ENCODE assay signal across 8 cellular contexts in genomic region chr9:123268950-123269302, GRCh38. TPM values are rescaled to one million over a fixed set of nuclear protein-coding genes. Genes with fewer than 3 reads are reported as not detected.
DNase-seq lines count a peak whose midpoint lies in the region; ATAC-seq, FAIRE-seq and TF ChIP-seq lines count a peak whose summit lies in the region.

No MANE protein-coding gene starts in this region.

- TF ChIP-seq EP300 in A549 (IDR thresholded peaks at IDR 0.05), result no peak

- 0% methylated on average over 11 of the region's 20 CpGs for WGBS in A549 (ENCODE audit: missing lambda C conversion rate)
- WGBS in HUES64, result 1% methylated on average over 20 of the region's 20 CpGs

- CTCF ChIA-PET in A549 (lab: Yijun Ruan, JAX), result interaction anchor here (0.9 to 1.1 kb wide), 2 partner anchors 43 to 56 kb away, joined by 3 read pairs; no protein-coding TSS in a partner anchor

- H3K4me2 ChIP-seq in A549, result peak overlapping the region; percentile 90

- peaks cover 15% of the 10 kb centered on the region for H3K4me1 Mint-ChIP-seq in central memory CD8-positive, alpha-beta T cell
- peaks cover 41 to 48% (median 46%) of the 10 kb centered on the region in 3 donors for H3K4me1 Mint-ChIP-seq in naive B cell

- POLR2A ChIA-PET in A549 (lab: Yijun Ruan, JAX), result interaction anchor here (1.0 kb wide), 1 partner anchor 13 kb away, joined by 4 read pairs; no protein-coding TSS in a partner anchor

- H3K9ac ChIP-seq in HUES64 (ENCODE audit: low read depth, low read length), result peak overlapping the region; percentile 43; the same call in 1 of the 2 replicates

- no peaks in the 10 kb centered on the region for H3K36me3 ChIP-seq in HUES64 (ENCODE audit: insufficient read depth, low read length)

- H3K27me3 Mint-ChIP-seq in central memory CD8-positive, alpha-beta T cell, result no peaks in the 10 kb centered on the region
- no peaks in the 10 kb centered on the region for H3K27me3 Mint-ChIP-seq in naive B cell

- TF ChIP-seq CTCF in A549 (IDR thresholded peaks at IDR 0.05), result no peak
- no peak for TF ChIP-seq CTCF in GM13977 (IDR thresholded peaks at IDR 0.05; ENCODE audit: extremely low read depth, insufficient read depth, missing control alignments)

- no peak for TF ChIP-seq RAD21 in A549 (conservative IDR thresholded peaks at IDR 0.05 in 1 of 2, IDR thresholded peaks at IDR 0.05 in 1 of 2)

- peaks cover 3% of the 10 kb centered on the region for H3K36me3 Mint-ChIP-seq in central memory CD8-positive, alpha-beta T cell (ENCODE audit: insufficient read depth)
- no peaks in the 10 kb centered on the region for H3K36me3 Mint-ChIP-seq in naive B cell

- H3K9me3 ChIP-seq in A549, result no peaks in the 10 kb centered on the region
- no peaks in the 10 kb centered on the region for H3K9me3 ChIP-seq in HUES64 (ENCODE audit: insufficient read depth, low read depth, low read length)

- no peak overlapping the region for H3K27ac Mint-ChIP-seq in central memory CD8-positive, alpha-beta T cell (ENCODE audit: low read depth)
- peak overlapping the region in 5 of 6 donors; percentile 39 to 90 (median 84) for H3K27ac Mint-ChIP-seq in naive B cell

- no peak for DNase-seq in A549 (ENCODE audit: low read depth in 1 of 2, low spot score in 1 of 2)
- DNase-seq in central memory CD8-positive, alpha-beta T cell (ENCODE audit: low spot score in 2 of 2), result no peak
- no peak for DNase-seq in naive B cell
- DNase-seq in SKM-1 treated with dmso at 0.1 percent for 144 hours (lab: John Stamatoyannopoulos, UW; ENCODE audit: unreplicated experiment), result no peak
- no peak for DNase-seq in midbrain (lab: John Stamatoyannopoulos, UW)
- DNase-seq in GM13977 (ENCODE audit: low spot score), result no peak
- no peak for DNase-seq in activated CD4-positive, alpha-beta T cell treated with anti-CD3 and anti-CD28 coated beads for 1 hour

- H3K4me1 ChIP-seq in A549 (peaks cover 9% of the 10 kb centered on the region; the same call in 2 of the 3 replicates), HUES64 (ENCODE audit: insufficient read depth, low read length) (peaks cover 24% of the 10 kb centered on the region)

- no peak for TF ChIP-seq POLR2A in A549 (IDR thresholded peaks at IDR 0.05; ENCODE audit: low read length)

- H3K27me3 ChIP-seq in HUES64 (ENCODE audit: insufficient read depth, low read length), result peaks cover 12% of the 10 kb centered on the region; the same call in 1 of the 2 replicates

- in situ Hi-C loops in GM13977 (cut with MboI; ENCODE audit: low pct_unique_long_range_greater_than_20kb, low sequenced_read_pairs, unreplicated experiment), result no loop called here

- H3K4me3 Mint-ChIP-seq in central memory CD8-positive, alpha-beta T cell, result peak overlapping the region; percentile 67
- H3K4me3 Mint-ChIP-seq in naive B cell, result peak overlapping the region; percentile 76 to 95 (median 83)

- H3K27ac ChIP-seq in A549 (peak overlapping the region; percentile 76 to 91), HUES64 (ENCODE audit: low read depth, low read length) (peak overlapping the region; percentile 36; the same call in 1 of the 2 replicates)

- ATAC-seq in A549 (no peak), naive B cell (ENCODE audit: low read depth in 2 of 2) (no peak)
- no peak for ATAC-seq in central memory CD8-positive, alpha-beta T cell (replicated peaks; ENCODE audit: extremely low read depth, poor library complexity, severe bottlenecking)

- no peaks in the 10 kb centered on the region for H3K9me3 Mint-ChIP-seq in central memory CD8-positive, alpha-beta T cell
- H3K9me3 Mint-ChIP-seq in naive B cell, result no peaks in the 10 kb centered on the region

- H3K4me3 ChIP-seq in A549 (peak overlapping the region; percentile 82), HUES64 (ENCODE audit: low read length) (peak overlapping the region; percentile 66)

- FAIRE-seq in A549 (lab: Jason Lieb, UNC), result no peak

TF ChIP-seq in A549, 52 proteins besides CTCF, POLR2A, EP300 and RAD21:
- TF ChIP-seq HOXB13 (CRISPR knock-in tag; IDR thresholded peaks at IDR 0.05; ENCODE audit: low read depth) (no peak), HOXB5 (CRISPR knock-in tag; IDR thresholded peaks at IDR 0.05) (no peak)
TF ChIP-seq in A549: peak in this region for 0.

RNA-seq across cellular contexts. Expression of gene STRBP, which starts 0.5 kb away (rescaled TPM):
- 22.9 and 34.0 TPM in 2 replicates for polyA plus RNA-seq in A549 (2011; rRNA removed)
- polyA plus RNA-seq in A549 (2012; cell fraction: cytosol; rRNA removed), result 10.3 and 11.3 TPM in 2 replicates
- polyA plus RNA-seq in A549 (2012; cell fraction: nucleus; rRNA removed), result 4.5 and 4.9 TPM in 2 replicates
- polyA plus RNA-seq in A549 (2017; fragmentation: RNase III; extraction: RNeasy Plus Mini Kit Qiagen cat#74134 plus additional on column Dnase treatment), result 19.5 to 20.5 TPM (median 20.4 TPM) in 3 replicates
- polyA minus RNA-seq in A549 (2011; rRNA and poly(A)+ RNA removed), result 12.8 and 15.9 TPM in 2 replicates
- polyA plus RNA-seq in HUES64 (2013, experiment 1 of 2), result 50.0 TPM
- 58.3 TPM for polyA plus RNA-seq in HUES64 (2013, experiment 2 of 2)
- polyA plus RNA-seq in naive B cell (ENCODE audit: low read depth in 6 of 6), result 100 to 1,000 TPM; 126 to 197 (median 155) TPM
